1 cellular context compared by ENCODE assay signal in the genomic region with DNA sequence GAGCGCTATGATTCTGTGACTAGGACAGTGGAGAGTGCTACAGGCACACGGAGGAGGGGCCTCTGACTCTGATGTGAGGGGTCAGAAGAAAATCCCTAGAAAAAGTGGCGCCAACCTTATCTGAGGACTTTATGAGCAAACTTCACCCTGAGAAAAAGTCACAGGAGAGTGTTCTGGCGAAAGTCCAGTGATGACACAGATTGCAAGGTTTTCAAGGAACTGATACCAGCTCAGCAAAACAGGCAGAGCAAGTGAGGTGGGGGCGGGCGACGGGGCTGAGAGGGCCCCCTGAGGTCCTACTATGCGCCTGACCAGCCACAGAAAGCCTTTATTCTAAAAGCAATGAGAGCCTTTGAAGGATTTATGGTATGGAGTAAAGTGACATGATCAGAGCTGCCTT.
TF ChIP-seq lines count a peak whose summit lies in the region.

No MANE protein-coding gene starts in this region.

TF ChIP-seq in K562, 482 proteins besides CTCF, POLR2A, EP300 and RAD21 (continues in another document):
- TF ChIP-seq, protein P1, sequence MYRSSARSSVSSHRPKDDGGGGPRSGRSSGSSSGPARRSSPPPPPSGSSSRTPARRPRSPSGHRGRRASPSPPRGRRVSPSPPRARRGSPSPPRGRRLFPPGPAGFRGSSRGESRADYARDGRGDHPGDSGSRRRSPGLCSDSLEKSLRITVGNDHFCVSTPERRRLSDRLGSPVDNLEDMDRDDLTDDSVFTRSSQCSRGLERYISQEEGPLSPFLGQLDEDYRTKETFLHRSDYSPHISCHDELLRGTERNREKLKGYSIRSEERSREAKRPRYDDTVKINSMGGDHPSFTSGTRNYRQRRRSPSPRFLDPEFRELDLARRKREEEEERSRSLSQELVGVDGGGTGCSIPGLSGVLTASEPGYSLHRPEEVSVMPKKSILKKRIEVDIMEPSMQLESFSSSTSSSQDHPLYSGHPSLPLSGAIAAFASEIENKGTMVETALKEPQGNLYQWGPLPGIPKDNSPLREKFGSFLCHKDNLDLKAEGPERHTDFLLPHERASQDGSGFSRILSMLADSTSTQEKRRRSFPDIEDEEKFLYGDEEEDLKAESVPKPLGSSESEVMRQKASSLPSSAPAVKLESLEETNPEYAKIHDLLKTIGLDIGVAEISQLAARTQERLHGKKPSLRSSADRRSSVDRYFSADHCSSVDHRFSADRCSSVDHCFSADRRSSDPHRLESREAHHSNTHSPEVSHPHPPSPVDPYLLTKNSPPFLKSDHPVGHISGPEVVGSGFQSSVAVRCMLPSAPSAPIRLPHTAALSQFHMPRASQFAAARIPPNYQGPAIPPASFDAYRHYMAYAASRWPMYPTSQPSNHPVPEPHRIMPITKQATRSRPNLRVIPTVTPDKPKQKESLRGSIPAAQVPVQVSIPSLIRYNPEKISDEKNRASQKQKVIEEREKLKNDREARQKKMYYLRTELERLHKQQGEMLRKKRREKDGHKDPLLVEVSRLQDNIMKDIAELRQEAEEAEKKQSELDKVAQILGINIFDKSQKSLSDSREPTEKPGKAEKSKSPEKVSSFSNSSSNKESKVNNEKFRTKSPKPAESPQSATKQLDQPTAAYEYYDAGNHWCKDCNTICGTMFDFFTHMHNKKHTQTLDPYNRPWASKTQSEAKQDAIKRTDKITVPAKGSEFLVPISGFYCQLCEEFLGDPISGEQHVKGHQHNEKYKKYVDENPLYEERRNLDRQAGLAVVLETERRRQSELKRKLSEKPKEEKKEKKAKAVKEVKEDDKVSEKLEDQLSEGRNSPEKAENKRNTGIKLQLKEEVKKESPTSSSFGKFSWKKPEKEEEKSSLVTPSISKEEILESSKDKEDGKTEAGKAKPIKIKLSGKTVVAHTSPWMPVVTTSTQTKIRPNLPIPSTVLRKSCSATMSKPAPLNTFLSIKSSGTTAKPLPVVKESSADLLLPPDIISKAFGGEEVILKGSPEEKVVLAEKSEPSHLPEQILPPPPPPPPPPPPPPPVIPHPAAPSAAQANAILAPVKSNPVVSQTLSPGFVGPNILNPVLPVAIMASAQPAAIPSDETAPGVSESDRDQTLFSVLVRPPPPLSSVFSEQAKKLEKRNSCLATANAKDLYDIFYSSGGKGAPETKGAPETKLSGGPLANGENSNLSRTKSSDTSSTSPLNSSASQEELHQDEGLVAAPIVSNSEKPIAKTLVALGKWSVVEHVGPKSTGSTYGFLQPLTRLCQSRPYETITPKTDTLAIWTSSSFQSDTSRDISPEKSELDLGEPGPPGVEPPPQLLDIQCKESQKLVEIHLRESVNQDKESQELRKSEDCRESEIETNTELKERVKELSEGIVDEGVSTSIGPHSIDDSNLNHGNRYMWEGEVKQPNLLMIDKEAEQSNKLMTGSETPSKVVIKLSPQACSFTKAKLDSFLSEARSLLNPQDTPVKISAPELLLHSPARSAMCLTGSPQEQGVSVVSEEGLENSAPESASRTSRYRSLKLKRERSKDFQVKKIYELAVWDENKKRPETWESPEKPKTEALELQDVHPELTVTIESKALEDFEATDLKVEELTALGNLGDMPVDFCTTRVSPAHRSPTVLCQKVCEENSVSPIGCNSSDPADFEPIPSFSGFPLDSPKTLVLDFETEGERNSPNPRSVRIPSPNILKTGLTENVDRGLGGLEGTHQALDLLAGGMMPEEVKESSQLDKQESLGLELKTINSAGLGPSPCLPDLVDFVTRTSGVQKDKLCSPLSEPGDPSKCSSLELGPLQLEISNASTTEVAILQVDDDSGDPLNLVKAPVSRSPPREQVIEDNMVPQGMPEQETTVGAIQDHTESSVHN (IDR thresholded peaks at IDR 0.05; ENCODE audit: borderline replicate concordance in 1 of 2, low read depth in 1 of 2), result 0 out of 4 replicates have a peak, but pooled peaks of 1 of the 2 experiments have one; percentile 60
- TF ChIP-seq CEBPG (CRISPR knock-in tag; IDR thresholded peaks at IDR 0.05) (peak; percentile 82), CEBPG (tag; conservative IDR thresholded peaks at IDR 0.05 in 1 of 2, IDR thresholded peaks at IDR 0.05 in 1 of 2) (peak; percentile 60 to 84), ZBTB7A (IDR thresholded peaks at IDR 0.05; ENCODE audit: borderline replicate concordance, control insufficient read depth, low read depth, low read length) (peak; percentile 70; the same call in 1 of the 2 replicates), POLR2AphosphoS5 (IDR thresholded peaks at IDR 0.05; ENCODE audit: control insufficient read depth, insufficient read depth, low read depth, low read length) (0 out of 2 replicates have a peak, but pooled peaks have one; percentile 28), SIN3B (IDR thresholded peaks at IDR 0.05; ENCODE audit: low read depth) (no peak), SMAD1 (IDR thresholded peaks at IDR 0.05; ENCODE audit: low read depth, low read length, partially characterized antibody) (peak; percentile 83), ZNF253 (CRISPR knock-in tag; conservative IDR thresholded peaks at IDR 0.05) (no peak), PTRF (tag; IDR thresholded peaks at IDR 0.05) (no peak), SMARCB1 (IDR thresholded peaks at IDR 0.05; ENCODE audit: insufficient read length, low read depth) (no peak), FUS (optimal IDR thresholded peaks at IDR 0.05; ENCODE audit: low read depth, low read length) (no peak), GATA2 (CRISPR knock-in tag; IDR thresholded peaks at IDR 0.05) (peak; percentile 73), IRF9 (tag; IDR thresholded peaks at IDR 0.05) (no peak), FOXJ2 (tag; IDR thresholded peaks at IDR 0.05) (peak; percentile 72; the same call in 1 of the 2 replicates), ZEB2 (IDR thresholded peaks at IDR 0.05) (peak; percentile 68), MYC (IDR thresholded peaks at IDR 0.05; ENCODE audit: low read depth, low read length) (0 out of 2 replicates have a peak, but pooled peaks have one; percentile 32), MYC (CRISPR knock-in tag; IDR thresholded peaks at IDR 0.05; ENCODE audit: borderline replicate concordance, low read depth) (no peak), ZNF23 (CRISPR knock-in tag; IDR thresholded peaks at IDR 0.05) (no peak), SMAD4 (CRISPR knock-in tag; conservative IDR thresholded peaks at IDR 0.05) (peak; percentile 91), MXD1 (CRISPR knock-in tag; IDR thresholded peaks at IDR 0.05; ENCODE audit: borderline replicate concordance, poor library complexity, severe bottlenecking) (no peak), DMBX1 (CRISPR knock-in tag; IDR thresholded peaks at IDR 0.05; ENCODE audit: borderline replicate concordance) (peak; percentile 71; the same call in 1 of the 2 replicates), NBN (IDR thresholded peaks at IDR 0.05; ENCODE audit: low read depth) (peak; percentile 88), ESRRB (CRISPR knock-in tag; IDR thresholded peaks at IDR 0.05; ENCODE audit: borderline replicate concordance) (no peak), NCOR1 (IDR thresholded peaks at IDR 0.05) (peak; percentile 51), L3MBTL2 (IDR thresholded peaks at IDR 0.05) (peak; percentile 17; the same call in 1 of the 2 replicates), MEF2D (tag; conservative IDR thresholded peaks at IDR 0.05; ENCODE audit: low read depth) (no peak), THRAP3 (IDR thresholded peaks at IDR 0.05; ENCODE audit: borderline replicate concordance) (no peak), CC2D1A (IDR thresholded peaks at IDR 0.05) (0 out of 2 replicates have a peak, but pooled peaks have one; percentile 12), HDAC3 (IDR thresholded peaks at IDR 0.05; ENCODE audit: borderline replicate concordance, partially characterized antibody) (peak; percentile 54), KLF10 (CRISPR knock-in tag; IDR thresholded peaks at IDR 0.05) (no peak), ZNF584 (CRISPR knock-in tag; IDR thresholded peaks at IDR 0.05; ENCODE audit: low read depth) (peak; percentile 36; the same call in 1 of the 2 replicates), RFX5 (IDR thresholded peaks at IDR 0.05; ENCODE audit: low read depth, low read length) (no peak), ZNF347 (CRISPR knock-in tag; IDR thresholded peaks at IDR 0.05; ENCODE audit: low read depth) (no peak), SRSF7 (optimal IDR thresholded peaks at IDR 0.05; ENCODE audit: low read depth, low read length) (no peak), ZNF644 (tag; IDR thresholded peaks at IDR 0.05; ENCODE audit: low read depth) (no peak), ZNF311 (CRISPR knock-in tag; IDR thresholded peaks at IDR 0.05) (no peak), ADNP (tag; IDR thresholded peaks at IDR 0.05) (no peak), ZNF184 (CRISPR knock-in tag; IDR thresholded peaks at IDR 0.05) (no peak), SMARCE1 (IDR thresholded peaks at IDR 0.05) (peak; percentile 88), ZNF175 (CRISPR knock-in tag; IDR thresholded peaks at IDR 0.05; ENCODE audit: low read depth) (peak; percentile 64; the same call in 1 of the 2 replicates), NR4A1 (CRISPR knock-in tag; IDR thresholded peaks at IDR 0.05) (no peak), NR4A1 (tag; IDR thresholded peaks at IDR 0.05) (no peak), MYNN (IDR thresholded peaks at IDR 0.05) (peak; percentile 59; the same call in 1 of the 2 replicates), MYNN (CRISPR knock-in tag; IDR thresholded peaks at IDR 0.05) (no peak), ARID3A (IDR thresholded peaks at IDR 0.05; ENCODE audit: borderline replicate concordance, low read depth, low read length) (no peak)
- TF ChIP-seq, protein P2, sequence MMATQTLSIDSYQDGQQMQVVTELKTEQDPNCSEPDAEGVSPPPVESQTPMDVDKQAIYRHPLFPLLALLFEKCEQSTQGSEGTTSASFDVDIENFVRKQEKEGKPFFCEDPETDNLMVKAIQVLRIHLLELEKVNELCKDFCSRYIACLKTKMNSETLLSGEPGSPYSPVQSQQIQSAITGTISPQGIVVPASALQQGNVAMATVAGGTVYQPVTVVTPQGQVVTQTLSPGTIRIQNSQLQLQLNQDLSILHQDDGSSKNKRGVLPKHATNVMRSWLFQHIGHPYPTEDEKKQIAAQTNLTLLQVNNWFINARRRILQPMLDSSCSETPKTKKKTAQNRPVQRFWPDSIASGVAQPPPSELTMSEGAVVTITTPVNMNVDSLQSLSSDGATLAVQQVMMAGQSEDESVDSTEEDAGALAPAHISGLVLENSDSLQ (IDR thresholded peaks at IDR 0.05), result peak; percentile 34; the same call in 1 of the 2 replicates
- TF ChIP-seq, protein P3, sequence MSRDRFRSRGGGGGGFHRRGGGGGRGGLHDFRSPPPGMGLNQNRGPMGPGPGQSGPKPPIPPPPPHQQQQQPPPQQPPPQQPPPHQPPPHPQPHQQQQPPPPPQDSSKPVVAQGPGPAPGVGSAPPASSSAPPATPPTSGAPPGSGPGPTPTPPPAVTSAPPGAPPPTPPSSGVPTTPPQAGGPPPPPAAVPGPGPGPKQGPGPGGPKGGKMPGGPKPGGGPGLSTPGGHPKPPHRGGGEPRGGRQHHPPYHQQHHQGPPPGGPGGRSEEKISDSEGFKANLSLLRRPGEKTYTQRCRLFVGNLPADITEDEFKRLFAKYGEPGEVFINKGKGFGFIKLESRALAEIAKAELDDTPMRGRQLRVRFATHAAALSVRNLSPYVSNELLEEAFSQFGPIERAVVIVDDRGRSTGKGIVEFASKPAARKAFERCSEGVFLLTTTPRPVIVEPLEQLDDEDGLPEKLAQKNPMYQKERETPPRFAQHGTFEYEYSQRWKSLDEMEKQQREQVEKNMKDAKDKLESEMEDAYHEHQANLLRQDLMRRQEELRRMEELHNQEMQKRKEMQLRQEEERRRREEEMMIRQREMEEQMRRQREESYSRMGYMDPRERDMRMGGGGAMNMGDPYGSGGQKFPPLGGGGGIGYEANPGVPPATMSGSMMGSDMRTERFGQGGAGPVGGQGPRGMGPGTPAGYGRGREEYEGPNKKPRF (IDR thresholded peaks at IDR 0.05; ENCODE audit: low read depth, low read length), result no peak
- TF ChIP-seq, protein P4, sequence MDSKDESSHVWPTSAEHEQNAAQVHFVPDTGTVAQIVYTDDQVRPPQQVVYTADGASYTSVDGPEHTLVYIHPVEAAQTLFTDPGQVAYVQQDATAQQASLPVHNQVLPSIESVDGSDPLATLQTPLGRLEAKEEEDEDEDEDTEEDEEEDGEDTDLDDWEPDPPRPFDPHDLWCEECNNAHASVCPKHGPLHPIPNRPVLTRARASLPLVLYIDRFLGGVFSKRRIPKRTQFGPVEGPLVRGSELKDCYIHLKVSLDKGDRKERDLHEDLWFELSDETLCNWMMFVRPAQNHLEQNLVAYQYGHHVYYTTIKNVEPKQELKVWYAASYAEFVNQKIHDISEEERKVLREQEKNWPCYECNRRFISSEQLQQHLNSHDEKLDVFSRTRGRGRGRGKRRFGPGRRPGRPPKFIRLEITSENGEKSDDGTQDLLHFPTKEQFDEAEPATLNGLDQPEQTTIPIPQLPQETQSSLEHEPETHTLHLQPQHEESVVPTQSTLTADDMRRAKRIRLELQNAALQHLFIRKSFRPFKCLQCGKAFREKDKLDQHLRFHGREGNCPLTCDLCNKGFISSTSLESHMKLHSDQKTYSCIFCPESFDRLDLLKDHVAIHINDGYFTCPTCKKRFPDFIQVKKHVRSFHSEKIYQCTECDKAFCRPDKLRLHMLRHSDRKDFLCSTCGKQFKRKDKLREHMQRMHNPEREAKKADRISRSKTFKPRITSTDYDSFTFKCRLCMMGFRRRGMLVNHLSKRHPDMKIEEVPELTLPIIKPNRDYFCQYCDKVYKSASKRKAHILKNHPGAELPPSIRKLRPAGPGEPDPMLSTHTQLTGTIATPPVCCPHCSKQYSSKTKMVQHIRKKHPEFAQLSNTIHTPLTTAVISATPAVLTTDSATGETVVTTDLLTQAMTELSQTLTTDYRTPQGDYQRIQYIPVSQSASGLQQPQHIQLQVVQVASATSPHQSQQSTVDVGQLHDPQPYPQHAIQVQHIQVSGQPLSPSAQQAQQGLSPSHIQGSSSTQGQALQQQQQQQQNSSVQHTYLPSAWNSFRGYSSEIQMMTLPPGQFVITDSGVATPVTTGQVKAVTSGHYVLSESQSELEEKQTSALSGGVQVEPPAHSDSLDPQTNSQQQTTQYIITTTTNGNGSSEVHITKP (IDR thresholded peaks at IDR 0.05; ENCODE audit: partially characterized antibody), result peak; percentile 48
